ENCODE assay signal across 8 cellular contexts in the genomic region with DNA sequence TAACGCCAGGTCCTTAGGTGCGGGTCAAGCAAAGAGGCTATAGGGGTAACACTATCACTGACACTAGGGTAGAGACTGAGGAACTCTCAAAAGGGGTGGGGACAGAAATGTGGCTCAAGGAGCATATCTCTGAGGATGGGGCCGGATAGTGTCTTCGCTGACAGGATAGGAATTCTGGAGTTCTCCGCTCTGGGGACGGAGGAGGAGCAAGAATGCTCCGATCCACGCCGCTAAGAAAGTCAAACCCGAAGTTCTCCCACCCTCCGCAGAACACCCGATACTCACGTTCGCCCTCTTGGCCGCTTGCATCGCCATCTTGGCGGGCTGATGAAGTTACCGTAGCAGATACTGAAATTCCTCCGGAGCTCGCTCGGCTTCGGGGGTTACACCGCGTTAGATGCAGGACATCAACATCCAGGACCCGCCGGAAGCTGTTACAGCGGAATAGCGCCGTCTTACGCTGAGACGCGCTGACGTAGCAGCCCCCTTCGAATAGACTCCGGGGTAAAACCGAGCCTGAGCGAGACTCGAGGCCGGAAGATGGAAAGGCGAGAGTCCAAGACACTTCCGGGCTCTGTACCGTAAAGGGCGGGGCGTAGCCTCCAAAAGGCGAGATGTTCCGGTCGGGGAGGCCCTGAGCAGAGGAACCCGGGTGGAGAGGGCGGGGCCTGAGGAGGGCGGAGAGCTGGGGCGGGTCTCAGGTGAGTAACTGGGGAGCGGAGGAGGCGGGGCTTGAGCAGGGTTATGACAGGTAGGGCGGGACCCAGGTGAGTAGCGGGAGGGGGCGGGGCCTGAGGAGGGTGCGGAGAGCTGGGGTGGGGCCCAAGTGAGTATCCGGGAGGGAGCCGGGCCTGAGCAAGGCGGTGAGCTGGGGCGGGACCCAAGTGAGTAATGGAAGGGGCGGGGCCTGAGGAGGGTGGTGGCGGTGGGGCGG. TPM values are rescaled to one million over a fixed set of nuclear protein-coding genes. Genes with fewer than 3 reads are reported as not detected.
DNase-seq lines count a peak whose midpoint lies in the region; ATAC-seq and TF ChIP-seq lines count a peak whose summit lies in the region.

A gene with protein sequence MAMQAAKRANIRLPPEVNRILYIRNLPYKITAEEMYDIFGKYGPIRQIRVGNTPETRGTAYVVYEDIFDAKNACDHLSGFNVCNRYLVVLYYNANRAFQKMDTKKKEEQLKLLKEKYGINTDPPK (minus strand): TSS at position 412 of the 934 bp plus-strand sequence. CDS start 97 bp downstream, at position 315.

- peaks cover 11% of the 10 kb centered on the region for H3K36me3 ChIP-seq in CD8-positive, alpha-beta memory T cell (ENCODE audit: insufficient read depth, low read length)
- H3K36me3 ChIP-seq in lower lobe of right lung: peaks cover 56% of the 10 kb centered on the region

- no peaks in the 10 kb centered on the region for H3K27me3 Mint-ChIP-seq in CD8-positive, alpha-beta memory T cell

- ATAC-seq in GM19468 (IDR thresholded peaks at IDR 0.05; ENCODE audit: extremely low read depth, unreplicated experiment): peak; percentile 95
- peak; percentile 93 to 96 for ATAC-seq in lower lobe of right lung

- H3K9me3 ChIP-seq in CD8-positive, alpha-beta memory T cell (ENCODE audit: low read length): no peaks in the 10 kb centered on the region
- H3K9me3 ChIP-seq in lower lobe of right lung: no peaks in the 10 kb centered on the region

- H3K4me3 ChIP-seq in CD8-positive, alpha-beta memory T cell (ENCODE audit: low read length): peak within 1 kb of the TSS; percentile 98
- H3K4me3 ChIP-seq in lower lobe of right lung: peak within 1 kb of the TSS; percentile 96

- DNase-seq in CD8-positive, alpha-beta memory T cell: peak; percentile 99 to 100 (median 100)
- DNase-seq in HS-5 (ENCODE audit: low read depth): peak; percentile 97
- peak; percentile 98 for DNase-seq in NK-92 treated with Interleukin-12 subunit alpha and Interleukin-12 subunit beta, amount 100 ng/mL, for 24 hours (lab: John Stamatoyannopoulos, UW)
- peak; percentile 99 for DNase-seq in activated CD8-positive, alpha-beta memory T cell treated with anti-CD3 and anti-CD28 coated beads for 24 hours
- DNase-seq in effector CD4-positive, alpha-beta T cell: peak; percentile 99
- peak; percentile 100 for DNase-seq in lower lobe of right lung
- DNase-seq in stimulated activated CD4-positive, alpha-beta T cell treated with anti-CD3 and anti-CD28 coated beads, TNF-alpha, amount 100 ng/mL, for 24 hours (ENCODE audit: low read depth in 3 of 3): peak; percentile 97 to 100 (median 98)

- POLR2A ChIA-PET in CD8-positive, alpha-beta memory T cell (lab: Charles Lee): interaction anchor here (0.5 to 2.0 kb wide), 7 partner anchors 27 to 284 kb away, joined by 3 to 41 read pairs (median 7); a partner anchor contains a TSS

- H3K4me1 ChIP-seq in CD8-positive, alpha-beta memory T cell (ENCODE audit: insufficient read depth, low read length): peaks cover 23% of the 10 kb centered on the region
- H3K4me1 ChIP-seq in lower lobe of right lung: peaks cover 27% of the 10 kb centered on the region

- no peaks in the 10 kb centered on the region for H3K9me3 Mint-ChIP-seq in CD8-positive, alpha-beta memory T cell

- peak within 1 kb of the TSS; percentile 91 to 100 (median 98) for H3K27ac Mint-ChIP-seq in CD8-positive, alpha-beta memory T cell

- peaks cover 29 to 48% (median 42%) of the 10 kb centered on the region in 3 donors for H3K4me1 Mint-ChIP-seq in CD8-positive, alpha-beta memory T cell

- peak within 1 kb of the TSS; percentile 93 for H3K27ac ChIP-seq in CD8-positive, alpha-beta memory T cell (ENCODE audit: low read depth, low read length)
- H3K27ac ChIP-seq in lower lobe of right lung: peak within 1 kb of the TSS; percentile 93

- peak within 1 kb of the TSS; percentile 94 to 100 (median 99) for H3K4me3 Mint-ChIP-seq in CD8-positive, alpha-beta memory T cell

- CTCF ChIA-PET in CD8-positive, alpha-beta memory T cell (lab: Charles Lee): interaction anchor here (1.2 to 2.2 kb wide), 3 partner anchors 8 to 149 kb away, joined by 3 to 27 read pairs (median 9); a partner anchor contains a TSS

- peaks cover 0 to 45% (median 4%) of the 10 kb centered on the region in 3 donors for H3K36me3 Mint-ChIP-seq in CD8-positive, alpha-beta memory T cell

- intact Hi-C loops in lower lobe of right lung (cut with DNase I): no loop called here

- H3K27me3 ChIP-seq in CD8-positive, alpha-beta memory T cell (ENCODE audit: insufficient read depth, low read length, poor library complexity, severe bottlenecking): no peaks in the 10 kb centered on the region
- H3K27me3 ChIP-seq in lower lobe of right lung (ENCODE audit: low read depth): no peaks in the 10 kb centered on the region

- TF ChIP-seq CTCF in lower lobe of right lung (IDR thresholded peaks at IDR 0.05): no peak

RNA-seq across cellular contexts. Expression of the gene that starts here (rescaled TPM):
- total RNA-seq in CD8-positive, alpha-beta memory T cell: 100 to 1,000 TPM; 141 to 146 TPM
- polyA plus RNA-seq in CD8-positive, alpha-beta memory T cell: 181 TPM
- 65.5 TPM for total RNA-seq in lower lobe of right lung

Comparison
In these comparisons a context has a peak if more than half of its experiments do, and no peak if none do; other contexts are left out.
1. Peak in every context shown above with its lines: DNase-seq, ATAC-seq, H3K4me3 ChIP-seq and H3K27ac ChIP-seq.